In genomic region chr4:10495651-10496050, GRCh38 we compare ENCODE assay signal across 21 cellular contexts.
"Had no signal": no experiment of that assay in that cellular context is flagged by ENCODE, and none has a peak within 500 bp of the region (broad histone marks: within the 10 kb centered on the region; RNA-seq: fewer than 3 reads in every experiment).

No MANE protein-coding gene starts in this region.

- H3K4me3 Mint-ChIP-seq: activated CD4-positive, alpha-beta T cell treated with anti-CD3 and anti-CD28 coated beads, Interleukin-2, amount 10 ng/mL, durations not matched to agents 24 days and 14 days; activated naive CD4-positive, alpha-beta T cell treated with anti-CD3 and anti-CD28 coated beads for 36 hours; activated T-cell treated with anti-CD3 and anti-CD28 coated beads, Interleukin-2, amount 50 U/mL, for 4 hours; brain; mesothelial cell of epicardium; nephron; stimulated activated naive CD8-positive, alpha-beta T cell treated with anti-CD3 and anti-CD28 coated beads, Interleukin-15, Interleukin-2, amounts not matched to agents 100 ng/mL and 50 ng/mL, for 24 hours had no signal

- H3K4me1 Mint-ChIP-seq: activated CD4-positive, alpha-beta T cell treated with anti-CD3 and anti-CD28 coated beads, Interleukin-2, amount 10 ng/mL, durations not matched to agents 24 days and 14 days; nephron had no signal

- H3K27me3 Mint-ChIP-seq: brain had no signal

- H3K4me3 ChIP-seq: lung, prostate gland, transverse colon, uterus had no signal

- H3K9me3 Mint-ChIP-seq: activated CD4-positive, alpha-beta T cell treated with anti-CD3 and anti-CD28 coated beads, Interleukin-2, amount 10 ng/mL, durations not matched to agents 24 days and 14 days; activated naive CD4-positive, alpha-beta T cell treated with anti-CD3 and anti-CD28 coated beads for 36 hours; activated T-cell treated with anti-CD3 and anti-CD28 coated beads, Interleukin-2, amount 50 U/mL, for 4 hours; brain; mesothelial cell of epicardium; nephron; stimulated activated naive CD8-positive, alpha-beta T cell treated with anti-CD3 and anti-CD28 coated beads, Interleukin-15, Interleukin-2, amounts not matched to agents 100 ng/mL and 50 ng/mL, for 24 hours had no signal

- H3K27ac Mint-ChIP-seq: activated CD4-positive, alpha-beta T cell treated with anti-CD3 and anti-CD28 coated beads, Interleukin-2, amount 10 ng/mL, durations not matched to agents 24 days and 14 days; activated naive CD4-positive, alpha-beta T cell treated with anti-CD3 and anti-CD28 coated beads for 36 hours; brain; mesothelial cell of epicardium; nephron; stimulated activated naive CD8-positive, alpha-beta T cell treated with anti-CD3 and anti-CD28 coated beads, Interleukin-15, Interleukin-2, amounts not matched to agents 100 ng/mL and 50 ng/mL, for 24 hours had no signal

- H3K36me3 Mint-ChIP-seq: brain, mesothelial cell of epicardium had no signal

- H3K9me3 ChIP-seq: prostate gland, transverse colon, uterus had no signal

- DNase-seq: activated CD4-positive, alpha-beta T cell treated with anti-CD3 and anti-CD28 coated beads, Interleukin-2, amount 10 ng/mL, durations not matched to agents 24 days and 14 days; activated CD8-positive, alpha-beta memory T cell treated with anti-CD3 and anti-CD28 coated beads, Interleukin-2, amount 50 U/mL, for 4 hours; activated naive CD4-positive, alpha-beta T cell treated with anti-CD3 and anti-CD28 coated beads for 36 hours; activated T-cell treated with anti-CD3 and anti-CD28 coated beads, Interleukin-2, amount 50 U/mL, for 4 hours; caudate nucleus; foreskin fibroblast; right cardiac atrium; small intestine; stimulated activated CD4-positive, alpha-beta T cell treated with anti-CD3 and anti-CD28 coated beads, Interleukin-15, amount 100 ng/mL, for 24 hours; stimulated activated CD4-positive, alpha-beta T cell treated with anti-CD3 and anti-CD28 coated beads, Interleukin-2, amount 100 ng/mL, for 48 hours; T1000; transverse colon; uterus had no signal

- FAIRE-seq: keratinocyte, small intestine had no signal

- H3K27me3 ChIP-seq: uterus had no signal

- H3K27ac ChIP-seq: epithelial cell of prostate, transverse colon, uterus had no signal

- H3K36me3 ChIP-seq: prostate gland, transverse colon, uterus had no signal

- H3K4me1 ChIP-seq: transverse colon, uterus had no signal
